ENCODE assay signal across 11 cellular contexts in genomic region chrX:154029439-154029838, GRCh38. TPM values are rescaled to one million over a fixed set of nuclear protein-coding genes. Genes with fewer than 3 reads are reported as not detected.
DNase-seq lines count a peak whose midpoint lies in the region; ATAC-seq and TF ChIP-seq lines count a peak whose summit lies in the region.
"Had no signal": no experiment of that assay in that cellular context is flagged by ENCODE, and none has a peak within 500 bp of the region (broad histone marks: within the 10 kb centered on the region; RNA-seq: fewer than 3 reads in every experiment).

No MANE protein-coding gene starts in this region.

- H3K9me3 Mint-ChIP-seq in chondrocyte (ENCODE audit: low read depth), result no peaks in the 10 kb centered on the region
- H3K9me3 Mint-ChIP-seq in stimulated activated naive B cell treated with anti-CD40 and anti-IgM and Interleukin-4, amounts not matched to agents 10 μg/mL and 1 μg/mL and 100 μg/mL, for 72 hours, result no peaks in the 10 kb centered on the region
- H3K9me3 Mint-ChIP-seq: activated T-helper 17 cell treated with anti-CD3 and anti-CD28 coated beads, Interleukin-2, amount 50 U/mL, for 72 hours had no signal

- H3K27me3 Mint-ChIP-seq in chondrocyte (ENCODE audit: low read depth), result no peaks in the 10 kb centered on the region
- no peaks in the 10 kb centered on the region for H3K27me3 Mint-ChIP-seq in stimulated activated naive B cell treated with anti-CD40 and anti-IgM and Interleukin-4, amounts not matched to agents 10 μg/mL and 1 μg/mL and 100 μg/mL, for 72 hours
- H3K27me3 Mint-ChIP-seq: activated T-helper 17 cell treated with anti-CD3 and anti-CD28 coated beads, Interleukin-2, amount 50 U/mL, for 72 hours had no signal

- H3K36me3 Mint-ChIP-seq in chondrocyte (ENCODE audit: low read depth), result peaks cover 5% of the 10 kb centered on the region
- H3K36me3 Mint-ChIP-seq in stimulated activated naive B cell treated with anti-CD40 and anti-IgM and Interleukin-4, amounts not matched to agents 10 μg/mL and 1 μg/mL and 100 μg/mL, for 72 hours, result peaks cover 10 to 21% of the 10 kb centered on the region in 2 donors

- no peak overlapping the region for H3K27ac Mint-ChIP-seq in chondrocyte (ENCODE audit: unreplicated experiment)
- H3K27ac Mint-ChIP-seq in stimulated activated naive B cell treated with anti-CD40 and anti-IgM and Interleukin-4, amounts not matched to agents 10 μg/mL and 1 μg/mL and 100 μg/mL, for 72 hours, result peak overlapping the region; percentile 68

- no peak for TF ChIP-seq CTCF in chondrocyte (IDR thresholded peaks at IDR 0.05)

- H3K4me3 Mint-ChIP-seq in chondrocyte (ENCODE audit: unreplicated experiment), result no peak overlapping the region
- no peak overlapping the region for H3K4me3 Mint-ChIP-seq in stimulated activated naive B cell treated with anti-CD40 and anti-IgM and Interleukin-4, amounts not matched to agents 10 μg/mL and 1 μg/mL and 100 μg/mL, for 72 hours
- H3K4me3 Mint-ChIP-seq: activated T-helper 17 cell treated with anti-CD3 and anti-CD28 coated beads, Interleukin-2, amount 50 U/mL, for 72 hours had no signal

- no peak for ATAC-seq in stimulated activated naive B cell treated with anti-CD40 and anti-IgM and Interleukin-4, amounts not matched to agents 10 μg/mL and 1 μg/mL and 100 μg/mL, for 72 hours (replicated peaks)
- ATAC-seq in HG03135 (IDR thresholded peaks at IDR 0.05; ENCODE audit: unreplicated experiment), result no peak
- ATAC-seq: activated T-helper 17 cell treated with anti-CD3 and anti-CD28 coated beads, Interleukin-2, amount 50 U/mL, for 72 hours; right cardiac atrium had no signal

- peak; percentile 23 for DNase-seq in HT-29 (ENCODE audit: low spot score)
- DNase-seq in chondrocyte (ENCODE audit: low spot score), result peak; percentile 59
- DNase-seq in stimulated activated naive B cell treated with anti-CD40 and anti-IgM and Interleukin-4, amounts not matched to agents 10 μg/mL and 1 μg/mL and 100 μg/mL, for 72 hours, result no peak
- DNase-seq in NOMO-1 (lab: John Stamatoyannopoulos, UW; ENCODE audit: unreplicated experiment in 2 of 2), result no peak
- DNase-seq: MM.1S; NCI-H2081 treated with DMSO at 0.1 percent for 48 hours; NCI-H82; right cardiac atrium; stimulated activated CD4-positive, alpha-beta T cell treated with anti-CD3 and anti-CD28 coated beads, Interleukin-4, amount 100 ng/mL, for 1 hour had no signal

- H3K4me1 Mint-ChIP-seq in chondrocyte (ENCODE audit: low read depth), result peaks cover 9% of the 10 kb centered on the region
- H3K4me1 Mint-ChIP-seq in stimulated activated naive B cell treated with anti-CD40 and anti-IgM and Interleukin-4, amounts not matched to agents 10 μg/mL and 1 μg/mL and 100 μg/mL, for 72 hours, result peaks cover 3 to 6% of the 10 kb centered on the region in 2 donors
- H3K4me1 Mint-ChIP-seq: activated T-helper 17 cell treated with anti-CD3 and anti-CD28 coated beads, Interleukin-2, amount 50 U/mL, for 72 hours had no signal

RNA-seq across cellular contexts. Expression of gene IRAK1, which starts 9.7 kb away (rescaled TPM):
- total RNA-seq in HT-29 (2014; rRNA removed; shearing (Covaris generic)), result 536 and 557 TPM in 2 replicates
- total RNA-seq in chondrocyte, result 88.0 to 113 TPM (median 104 TPM) in 3 replicates

RNA-seq across cellular contexts. Expression of gene TMEM187, which starts 56.9 kb away (rescaled TPM):
- total RNA-seq in HT-29 (2014; rRNA removed; shearing (Covaris generic)), result 21.4 and 23.4 TPM in 2 replicates
- total RNA-seq in chondrocyte, result 12.3 to 20.3 TPM (median 18.3 TPM) in 3 replicates

RNA-seq across cellular contexts. Expression of gene HCFC1, which starts 57.8 kb away (rescaled TPM):
- total RNA-seq in HT-29 (2014; rRNA removed; shearing (Covaris generic)), result 106 and 124 TPM in 2 replicates
- total RNA-seq in chondrocyte, result 60.1 to 89.9 TPM (median 67.2 TPM) in 3 replicates

Comparison
In these comparisons a context has a peak if more than half of its experiments do, and no peak if none do; other contexts are left out.
1. DNase-seq: peak in HT-29 (single experiment) and chondrocyte (single experiment); none in stimulated activated naive B cell treated with anti-CD40 and anti-IgM and Interleukin-4, amounts not matched to agents 10 μg/mL and 1 μg/mL and 100 μg/mL, for 72 hours (single experiment) and NOMO-1 (0 of 2).